Comparison of ENCODE assay signal across 23 cellular contexts in the genomic region with DNA sequence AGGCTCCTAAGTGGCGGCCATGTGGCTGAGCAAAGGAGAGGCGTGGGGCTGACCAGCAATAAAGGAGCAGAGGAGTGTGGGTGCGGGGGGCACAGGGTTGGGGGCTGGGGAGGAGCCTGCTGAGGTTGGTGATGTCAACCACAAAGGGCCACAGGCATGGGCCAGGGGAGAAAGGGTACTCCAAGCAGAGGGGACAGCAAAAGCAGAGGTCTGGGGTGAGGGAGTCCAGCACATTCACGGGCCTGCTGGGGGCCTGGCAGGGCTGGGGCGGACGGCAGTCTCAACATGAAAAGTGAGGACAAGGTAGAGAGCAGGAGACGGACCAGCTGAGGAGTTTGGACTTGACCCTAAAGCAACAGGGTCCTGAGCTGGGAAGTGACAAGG.
A peak's percentile ranks its signal among the peaks of the same experiment; 100 is the strongest.
DNase-seq lines count a peak whose midpoint lies in the region; ATAC-seq, FAIRE-seq and TF ChIP-seq lines count a peak whose summit lies in the region.
"Had no signal": no experiment of that assay in that cellular context is flagged by ENCODE, and none has a peak within 500 bp of the region (broad histone marks: within the 10 kb centered on the region; RNA-seq: fewer than 3 reads in every experiment).

No MANE protein-coding gene starts in this region.

- TF ChIP-seq CTCF in VCaP (conservative IDR thresholded peaks at IDR 0.05) (no peak), brain (conservative IDR thresholded peaks at IDR 0.05) (no peak), natural killer cell (IDR thresholded peaks at IDR 0.05) (no peak), kidney (IDR thresholded peaks at IDR 0.05; ENCODE audit: borderline replicate concordance, extremely low read depth, insufficient read depth) (no peak)

- H3K4me1 Mint-ChIP-seq in brain (peaks cover 77% of the 10 kb centered on the region), natural killer cell (peaks cover 42 to 63% of the 10 kb centered on the region in 2 donors)

- intact Hi-C loops in natural killer cell (cut with micrococcal nuclease) (no loop called here), kidney (cut with DNase I) (no loop called here), sciatic nerve (cut with DNase I) (no loop called here)

- H3K36me3 ChIP-seq in kidney (ENCODE audit: control insufficient read depth in 1 of 2, insufficient read depth in 2 of 2, low read length in 2 of 2), result no peaks in the 10 kb centered on the region
- H3K36me3 ChIP-seq: breast epithelium, lower lobe of right lung, MG63 had no signal

- no peak for DNase-seq in natural killer cell
- DNase-seq in kidney, result no peak
- no peak for DNase-seq in sciatic nerve (ENCODE audit: low spot score)
- DNase-seq in dedifferentiated amniotic fluid mesenchymal stem cell (ENCODE audit: extremely low spot score), result no peak
- DNase-seq: activated CD4-positive, alpha-beta T cell treated with anti-CD3 and anti-CD28 coated beads, Interleukin-2, amount 50 U/mL, for 1 hour; activated CD8-positive, alpha-beta memory T cell treated with anti-CD3 and anti-CD28 coated beads, Interleukin-2, amount 50 U/mL, for 4 hours; DMS79 treated with DMSO at 0.1 percent for 48 hours; hippocampal formation; lower lobe of right lung; MG63; NCI-H1436 treated with DMSO at 0.1 percent for 48 hours; NCI-H510A; PC-9; stimulated activated CD4-positive, alpha-beta T cell treated with anti-CD3 and anti-CD28 coated beads, Interleukin-12 subunit alpha, Interleukin-12 subunit beta, amount 100 ng/mL, for 4 hours; stimulated activated CD4-positive, alpha-beta T cell treated with anti-CD3 and anti-CD28 coated beads, Interleukin-4, amount 100 ng/mL, for 4 hours had no signal

- H3K9ac ChIP-seq in kidney (ENCODE audit: low read length in 2 of 2), result no peak overlapping the region

- H3K4me1 ChIP-seq in kidney (ENCODE audit: control insufficient read depth in 1 of 2, insufficient read depth in 1 of 2, low read depth in 1 of 2, low read length in 2 of 2), result peaks cover 0 to 12% of the 10 kb centered on the region in 2 donors

- H3K9me3 Mint-ChIP-seq in brain (no peaks in the 10 kb centered on the region), natural killer cell (no peaks in the 10 kb centered on the region)
- H3K9me3 Mint-ChIP-seq: activated T-helper 2 cell treated with anti-CD3 and anti-CD28 coated beads, Interferon-gamma antibody, Interleukin-2, Interleukin-4, amounts not matched to agents 10 μg/mL and 5 μg/mL and 100 μg/mL, durations not matched to agents 14 hours and 24 hours and 36 hours had no signal

- peak overlapping the region; percentile 75 for H3K27ac ChIP-seq in VCaP
- H3K27ac ChIP-seq in temporal lobe (ENCODE audit: low read depth, low read length), result peak overlapping the region; percentile 70
- no peak overlapping the region for H3K27ac ChIP-seq in kidney (ENCODE audit: low read depth in 2 of 2, low read length in 2 of 2)
- H3K27ac ChIP-seq: epithelial cell of prostate, lower lobe of right lung, PC-9 had no signal

- H3K27ac Mint-ChIP-seq in brain, result peak overlapping the region; percentile 49 to 93 (median 79)
- H3K27ac Mint-ChIP-seq in natural killer cell, result peak overlapping the region; percentile 29 to 65
- H3K27ac Mint-ChIP-seq: activated T-helper 2 cell treated with anti-CD3 and anti-CD28 coated beads, Interferon-gamma antibody, Interleukin-2, Interleukin-4, amounts not matched to agents 10 μg/mL and 5 μg/mL and 100 μg/mL, durations not matched to agents 14 hours and 24 hours and 36 hours had no signal

- no peak overlapping the region for H3K4me3 ChIP-seq in kidney (ENCODE audit: low read length in 2 of 2)
- H3K4me3 ChIP-seq: breast epithelium, K562, lower lobe of right lung, MG63, PC-9 had no signal

- H3K4me3 Mint-ChIP-seq in brain, result peak overlapping the region in 1 of 5 experiments; percentile 22
- no peak overlapping the region for H3K4me3 Mint-ChIP-seq in natural killer cell

- H3K27me3 Mint-ChIP-seq in brain (peaks cover 3% of the 10 kb centered on the region), natural killer cell (ENCODE audit: low read depth in 2 of 2) (no peaks in the 10 kb centered on the region)

- H3K36me3 Mint-ChIP-seq in brain (no peaks in the 10 kb centered on the region), natural killer cell (no peaks in the 10 kb centered on the region)

- no peak for FAIRE-seq in kidney (lab: Jason Lieb, UNC)
- FAIRE-seq: islet of Langerhans, K562 had no signal

- no peaks in the 10 kb centered on the region for H3K9me3 ChIP-seq in kidney (ENCODE audit: control insufficient read depth in 1 of 2, low read length in 2 of 2)
- H3K9me3 ChIP-seq: breast epithelium, lower lobe of right lung, MG63 had no signal

- no peak for ATAC-seq in natural killer cell
- ATAC-seq in sciatic nerve, result no peak
- ATAC-seq: K562, lower lobe of right lung had no signal

Comparison
In these comparisons a context has a peak if more than half of its experiments do, and no peak if none do; other contexts are left out.
1. H3K27ac ChIP-seq: peak in VCaP (single experiment) and temporal lobe (single experiment); none in kidney (0 of 2).